In genomic region chr17:39994448-39994847, GRCh38 we compare ENCODE assay signal across 17 cellular contexts. TPM values are rescaled to one million over a fixed set of nuclear protein-coding genes. Genes with fewer than 3 reads are reported as not detected.
DNase-seq lines count a peak whose midpoint lies in the region; ATAC-seq and TF ChIP-seq lines count a peak whose summit lies in the region.
"Had no signal": no experiment of that assay in that cellular context is flagged by ENCODE, and none has a peak within 500 bp of the region (broad histone marks: within the 10 kb centered on the region; RNA-seq: fewer than 3 reads in every experiment).

No MANE protein-coding gene starts in this region.

- peaks cover 0 to 4% (median 0%) of the 10 kb centered on the region in 4 donors for H3K4me1 ChIP-seq in transverse colon
- H3K4me1 ChIP-seq: BLaER1 had no signal

- no peak for TF ChIP-seq POLR2A in transverse colon (IDR thresholded peaks at IDR 0.05)

- intact Hi-C loops in transverse colon (cut with DNase I; ENCODE audit: low total_unique reads) = no loop called here
- intact Hi-C loops in Right ventricle myocardium inferior (cut with DNase I) = no loop called here

- POLR2A ChIA-PET in RWPE1 (lab: Yijun Ruan, JAX; ENCODE audit: low non-redundant PET) = no interaction called here

- H3K27me3 Mint-ChIP-seq in central memory CD8-positive, alpha-beta T cell = no peaks in the 10 kb centered on the region
- H3K27me3 Mint-ChIP-seq: CD4-positive, alpha-beta memory T cell had no signal

- no peak for DNase-seq in RWPE1 (ENCODE audit: low spot score)
- DNase-seq in central memory CD8-positive, alpha-beta T cell (ENCODE audit: low spot score in 2 of 2) = no peak
- DNase-seq in omental fat pad (ENCODE audit: low spot score) = no peak
- no peak for DNase-seq in transverse colon
- no peak for DNase-seq in EL
- DNase-seq in SIG-M5 treated with dmso at 0.1 percent for 504 hours (lab: John Stamatoyannopoulos, UW; ENCODE audit: unreplicated experiment) = no peak
- DNase-seq in Right ventricle myocardium inferior (ENCODE audit: missing footprints) = no peak
- DNase-seq: 8988T; CD4-positive, alpha-beta memory T cell; DMS79 treated with DMSO at 0.1 percent for 48 hours; GOT3; H9 had no signal

- in situ Hi-C loops in transverse colon (cut with MboI; ENCODE audit: low pct_ligation_motif_present in 1 of 4, low pct_unique_long_range_greater_than_20kb in 1 of 4, low sequenced_read_pairs in 3 of 4) = no loop called here

- ATAC-seq in central memory CD8-positive, alpha-beta T cell (replicated peaks; ENCODE audit: extremely low read depth, poor library complexity, severe bottlenecking) = no peak
- ATAC-seq in omental fat pad (ENCODE audit: low FRiP score) (peak; percentile 30), Right ventricle myocardium inferior (no peak)
- ATAC-seq: GM12878 had no signal

- peaks cover 19% of the 10 kb centered on the region for H3K4me1 Mint-ChIP-seq in central memory CD8-positive, alpha-beta T cell
- H3K4me1 Mint-ChIP-seq: H9 had no signal

- peak overlapping the region; percentile 36 for H3K27ac Mint-ChIP-seq in central memory CD8-positive, alpha-beta T cell (ENCODE audit: low read depth)

- no peak overlapping the region for H3K4me3 Mint-ChIP-seq in central memory CD8-positive, alpha-beta T cell
- H3K4me3 Mint-ChIP-seq: CD14-positive monocyte; CD4-positive, alpha-beta memory T cell; H9 had no signal

- no peaks in the 10 kb centered on the region for H3K27me3 ChIP-seq in transverse colon
- H3K27me3 ChIP-seq: BLaER1 had no signal

- CTCF ChIA-PET in RWPE1 (lab: Yijun Ruan, JAX) = no interaction called here

- no peaks in the 10 kb centered on the region for H3K9me3 ChIP-seq in transverse colon
- H3K9me3 ChIP-seq: BLaER1 had no signal

- TF ChIP-seq CTCF in RWPE1 (conservative IDR thresholded peaks at IDR 0.05; ENCODE audit: low read depth) (no peak), omental fat pad (IDR thresholded peaks at IDR 0.05) (no peak), transverse colon (IDR thresholded peaks at IDR 0.05) (no peak)

- H3K9me3 Mint-ChIP-seq in central memory CD8-positive, alpha-beta T cell = no peaks in the 10 kb centered on the region
- H3K9me3 Mint-ChIP-seq: CD14-positive monocyte; CD4-positive, alpha-beta memory T cell; H9 had no signal

- peaks cover 74% of the 10 kb centered on the region for H3K36me3 Mint-ChIP-seq in central memory CD8-positive, alpha-beta T cell (ENCODE audit: insufficient read depth)

- peaks cover 0 to 72% (median 35%) of the 10 kb centered on the region in 4 donors for H3K36me3 ChIP-seq in transverse colon

- no peak for TF ChIP-seq EP300 in transverse colon (IDR thresholded peaks at IDR 0.05; ENCODE audit: low read depth)

- 84 to 97% methylated on average over 6 to 11 of the region's 11 CpGs for WGBS in transverse colon (ENCODE audit: low coverage in 1 of 2), 2 donors

- H3K27ac ChIP-seq in RWPE1 (peak overlapping the region; percentile 16; the same call in 1 of the 2 replicates), transverse colon (peak overlapping the region in 3 of 4 donors; percentile 42 to 53 (median 53))
- H3K27ac ChIP-seq: BLaER1 had no signal

- no peak overlapping the region for H3K4me3 ChIP-seq in transverse colon
- H3K4me3 ChIP-seq: BLaER1, GM12878 had no signal

RNA-seq across cellular contexts. Expression of gene PSMD3, which starts 13.8 kb away (rescaled TPM):
- total RNA-seq in omental fat pad (10 to 100 TPM; 75.3 to 98.0 (median 79.4) TPM), transverse colon (100 to 1,000 TPM in 3 of 4 donors, 10 to 100 TPM in 1; 80.7 to 117 (median 112) TPM), Right ventricle myocardium inferior (86.9 TPM)

RNA-seq across cellular contexts. Expression of gene CSF3, which starts 20.8 kb away (rescaled TPM):
- total RNA-seq in omental fat pad (10 to 100 TPM in 2 of 4 donors, not detected in 2; 51.8 to 75.2 TPM), transverse colon (10 to 100 TPM in 1 of 4 donors, 1 to 10 TPM in 1, not detected in 2; 2.6 to 38.9 TPM), Right ventricle myocardium inferior (not detected)
- total RNA-seq: A673; CD4-positive, alpha-beta memory T cell; G401; H9 had no signal

RNA-seq across cellular contexts. Expression of gene GSDMA, which starts 31.6 kb away (rescaled TPM):
- total RNA-seq in omental fat pad (1 to 10 TPM in 1 of 4 donors, under 1 TPM in 2, not detected in 1; 0.65 to 1.1 (median 0.72) TPM), transverse colon (1 to 10 TPM in 1 of 4 donors, not detected in 3; 3.7 TPM), Right ventricle myocardium inferior (1.4 TPM)
- total RNA-seq: A673, G401, GM12878, H9 had no signal

RNA-seq across cellular contexts. Expression of gene MED24, which starts 59.8 kb away (rescaled TPM):
- 10 to 100 TPM; 40.0 to 53.6 (median 49.2) TPM for total RNA-seq in omental fat pad
- 100 to 1,000 TPM in 2 of 4 donors, 10 to 100 TPM in 2; 64.3 to 294 (median 112) TPM for total RNA-seq in transverse colon
- 53.9 TPM for total RNA-seq in Right ventricle myocardium inferior
